1 cellular context compared by ENCODE assay signal in the genomic region with DNA sequence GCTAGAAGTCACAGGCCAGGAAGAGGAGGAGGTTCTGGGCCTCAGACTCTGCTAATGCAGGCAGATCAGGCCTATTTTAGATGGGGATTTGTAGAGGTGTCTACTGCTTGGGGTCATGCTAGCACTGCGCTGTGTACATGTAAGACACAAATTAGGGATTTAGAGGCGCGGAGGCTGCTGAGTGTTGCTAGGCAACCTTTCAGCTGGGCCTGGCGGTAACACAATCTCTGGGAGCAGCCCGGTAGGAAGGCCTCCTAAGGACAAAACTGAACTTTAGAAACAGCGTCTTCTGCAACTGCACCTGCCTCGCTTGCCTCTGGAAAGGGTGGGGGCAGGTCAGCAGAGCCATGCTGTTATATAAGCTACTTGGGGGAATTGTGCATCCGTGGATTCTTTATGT.
TF ChIP-seq lines count a peak whose summit lies in the region.

No MANE protein-coding gene starts in this region.

TF ChIP-seq in IMR-90, 13 proteins besides CTCF, POLR2A, EP300 and RAD21:
- TF ChIP-seq MAFK (IDR thresholded peaks at IDR 0.05; ENCODE audit: low read depth, low read length), result no peak
- no peak for TF ChIP-seq SMC3 (IDR thresholded peaks at IDR 0.05; ENCODE audit: low read depth, low read length)
- TF ChIP-seq, protein P1, sequence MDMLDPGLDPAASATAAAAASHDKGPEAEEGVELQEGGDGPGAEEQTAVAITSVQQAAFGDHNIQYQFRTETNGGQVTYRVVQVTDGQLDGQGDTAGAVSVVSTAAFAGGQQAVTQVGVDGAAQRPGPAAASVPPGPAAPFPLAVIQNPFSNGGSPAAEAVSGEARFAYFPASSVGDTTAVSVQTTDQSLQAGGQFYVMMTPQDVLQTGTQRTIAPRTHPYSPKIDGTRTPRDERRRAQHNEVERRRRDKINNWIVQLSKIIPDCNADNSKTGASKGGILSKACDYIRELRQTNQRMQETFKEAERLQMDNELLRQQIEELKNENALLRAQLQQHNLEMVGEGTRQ (IDR thresholded peaks at IDR 0.05; ENCODE audit: low read depth, low read length), result no peak
- no peak for TF ChIP-seq MXI1 (IDR thresholded peaks at IDR 0.05; ENCODE audit: borderline replicate concordance, low read depth, low read length)
- TF ChIP-seq CHD1 (IDR thresholded peaks at IDR 0.05; ENCODE audit: low read depth, low read length), result no peak
- no peak for TF ChIP-seq CEBPB (IDR thresholded peaks at IDR 0.05; ENCODE audit: low read depth, low read length)
- no peak for TF ChIP-seq RCOR1 (IDR thresholded peaks at IDR 0.05; ENCODE audit: insufficient replicate concordance, low read length)
- TF ChIP-seq RFX5 (IDR thresholded peaks at IDR 0.05; ENCODE audit: low read depth, low read length), result no peak
